Comparison of ENCODE assay signal across 15 cellular contexts in genomic region chr2:182920631-182921056, GRCh38. TPM values are rescaled to one million over a fixed set of nuclear protein-coding genes. Genes with fewer than 3 reads are reported as not detected.
DNase-seq lines count a peak whose midpoint lies in the region; ATAC-seq and TF ChIP-seq lines count a peak whose summit lies in the region.
"Had no signal": no experiment of that assay in that cellular context is flagged by ENCODE, and none has a peak within 500 bp of the region (broad histone marks: within the 10 kb centered on the region; RNA-seq: fewer than 3 reads in every experiment).

No MANE protein-coding gene starts in this region.

- H3K4me3 ChIP-seq in cardiac muscle cell, result no peak overlapping the region
- H3K4me3 ChIP-seq: SJSA1 had no signal

- ATAC-seq in left cardiac atrium, result no peak
- peak; percentile 82 for ATAC-seq in HG02759 (IDR thresholded peaks at IDR 0.05; ENCODE audit: unreplicated experiment)

- no peaks in the 10 kb centered on the region for H3K27me3 ChIP-seq in cardiac muscle cell
- H3K27me3 ChIP-seq: SJSA1 had no signal

- intact Hi-C loops in left cardiac atrium (cut with DNase I), result loop anchor here in 1 of 2 donors (10.0 kb wide), 1 partner anchor 74 kb away; no protein-coding TSS in a partner anchor

- in situ Hi-C loops in GM13976 (cut with MboI; ENCODE audit: low sequenced_read_pairs, unreplicated experiment), result no loop called here

- peak overlapping the region; percentile 8 for H3K27ac ChIP-seq in cardiac muscle cell
- H3K27ac ChIP-seq: HL-60, SJSA1 had no signal

- TF ChIP-seq CTCF in cardiac muscle cell (IDR thresholded peaks at IDR 0.05; ENCODE audit: low read depth, low read length), result no peak
- TF ChIP-seq CTCF in GM13976 (IDR thresholded peaks at IDR 0.05; ENCODE audit: borderline replicate concordance, control extremely low read depth, extremely low read depth, insufficient read depth, missing control alignments), result no peak

- H3K36me3 ChIP-seq in cardiac muscle cell, result peaks cover 34% of the 10 kb centered on the region

- H3K9me3 ChIP-seq in cardiac muscle cell (ENCODE audit: low read depth), result no peaks in the 10 kb centered on the region
- H3K9me3 ChIP-seq: SJSA1 had no signal

- DNase-seq in cardiac muscle cell (ENCODE audit: low read depth in 1 of 2, low spot score in 1 of 2) (no peak), left cardiac atrium (no peak), LHCN-M2 (ENCODE audit: low read depth) (peak; percentile 12), GM13976 (ENCODE audit: low spot score) (no peak), hepatic stellate cell (ENCODE audit: low spot score) (no peak)
- DNase-seq in activated CD4-positive, alpha-beta T cell treated with anti-CD3 and anti-CD28 coated beads for 4 hours, result no peak
- DNase-seq in stimulated activated CD4-positive, alpha-beta T cell treated with anti-CD3 and anti-CD28 coated beads, Interleukin-2, amount 100 ng/mL, for 24 hours, result no peak
- DNase-seq: activated CD4-positive, alpha-beta T cell treated with anti-CD3 and anti-CD28 coated beads for 1 hour; activated effector memory CD4-positive, alpha-beta T cell treated with Interleukin-2 at 50 U/mL for 16 hours; DMS53; kidney; NCI-H526 had no signal

- H3K4me1 ChIP-seq in cardiac muscle cell (ENCODE audit: low read depth), result peaks cover 7% of the 10 kb centered on the region

RNA-seq across cellular contexts. Expression of gene FRZB, which starts 54.2 kb away (rescaled TPM):
- total RNA-seq in cardiac muscle cell (9.6 and 12.3 TPM in 2 replicates), left cardiac atrium (1 to 10 TPM; 2.4 to 5.3 TPM), LHCN-M2 (2014; rRNA removed) (0.92 and 1.1 TPM in 2 replicates)
- 23.9 and 26.6 TPM in 2 replicates for polyA plus RNA-seq in cardiac muscle cell
- 1.5 TPM for polyA plus RNA-seq in LHCN-M2 (2012)
